In the genomic region with DNA sequence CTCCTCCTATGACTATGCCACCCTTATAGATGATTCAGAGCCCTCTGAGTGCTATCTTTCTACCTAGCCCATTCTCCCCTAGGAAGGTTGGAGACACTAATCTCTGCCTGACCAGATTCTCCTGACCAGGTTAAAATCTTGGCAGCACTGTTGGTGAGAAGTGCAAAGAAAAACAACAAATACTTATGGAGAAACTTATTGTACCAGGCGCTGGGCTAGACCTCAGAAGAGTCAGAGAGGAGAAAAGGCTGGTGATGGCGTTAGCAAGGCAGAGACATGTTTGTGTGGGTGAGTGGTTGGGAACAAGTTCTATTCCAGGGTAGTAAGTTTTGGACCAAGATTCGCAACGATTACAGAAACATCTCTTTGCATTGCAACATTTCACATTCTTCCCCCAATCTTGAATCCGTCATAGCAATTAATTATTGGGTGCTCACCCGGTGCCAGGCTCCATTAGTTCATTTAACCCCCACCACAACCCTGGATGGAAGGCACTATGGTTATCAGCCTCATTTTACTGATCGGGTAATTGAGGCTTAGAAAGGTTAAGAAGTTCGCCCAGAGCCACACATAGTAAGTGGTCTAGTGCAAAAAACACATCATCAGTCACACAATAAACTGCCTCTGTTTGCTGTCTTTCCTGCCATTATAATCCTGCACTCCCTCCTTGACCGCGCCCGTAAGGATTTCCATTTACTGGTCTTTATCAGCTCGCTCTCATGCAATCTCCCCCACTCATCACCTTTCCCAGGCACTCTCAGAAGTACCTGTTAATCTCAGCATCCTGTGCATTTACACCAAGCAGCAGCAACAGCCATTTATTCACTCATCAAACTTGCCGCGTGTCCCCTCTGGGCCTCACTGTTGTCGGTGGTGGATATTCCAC, we compare ENCODE assay signal across 8 cellular contexts. TPM values are rescaled to one million over a fixed set of nuclear protein-coding genes. Genes with fewer than 3 reads are reported as not detected.
DNase-seq lines count a peak whose midpoint lies in the region.

No MANE protein-coding gene starts in this region.

- H3K27me3 ChIP-seq in subcutaneous abdominal adipose tissue (ENCODE audit: control insufficient read depth in 5 of 5, insufficient read depth in 4 of 5, low read length in 5 of 5): no peaks in the 10 kb centered on the region

- no peaks in the 10 kb centered on the region for H3K9me3 Mint-ChIP-seq in activated CD4-positive, alpha-beta T cell treated with anti-CD3 and anti-CD28 coated beads, Interleukin-2, amount 10 ng/mL, durations not matched to agents 24 days and 14 days
- H3K9me3 Mint-ChIP-seq in activated CD4-positive, alpha-beta memory T cell treated with anti-CD3 and anti-CD28 coated beads for 36 hours: no peaks in the 10 kb centered on the region
- H3K9me3 Mint-ChIP-seq in immature natural killer cell: no peaks in the 10 kb centered on the region

- POLR2A ChIA-PET in activated CD4-positive, alpha-beta memory T cell treated with anti-CD3 and anti-CD28 coated beads for 36 hours (lab: Charles Lee): interaction anchor here (0.6 to 1.0 kb wide), 4 partner anchors 11 to 79 kb away, joined by 3 to 4 read pairs (median 3); no protein-coding TSS in a partner anchor

- H3K36me3 ChIP-seq in subcutaneous abdominal adipose tissue (ENCODE audit: control insufficient read depth in 5 of 5, insufficient read depth in 5 of 5, low read length in 5 of 5): no peaks in the 10 kb centered on the region

- H3K4me1 Mint-ChIP-seq in activated CD4-positive, alpha-beta T cell treated with anti-CD3 and anti-CD28 coated beads, Interleukin-2, amount 10 ng/mL, durations not matched to agents 24 days and 14 days: peaks cover 30% of the 10 kb centered on the region
- H3K4me1 Mint-ChIP-seq in activated CD4-positive, alpha-beta memory T cell treated with anti-CD3 and anti-CD28 coated beads for 36 hours (ENCODE audit: low read depth): peaks cover 31% of the 10 kb centered on the region
- H3K4me1 Mint-ChIP-seq in immature natural killer cell: peaks cover 28 to 45% of the 10 kb centered on the region in 2 donors

- peak overlapping the region; percentile 83 for H3K4me3 Mint-ChIP-seq in activated CD4-positive, alpha-beta T cell treated with anti-CD3 and anti-CD28 coated beads, Interleukin-2, amount 10 ng/mL, durations not matched to agents 24 days and 14 days
- peak overlapping the region; percentile 70 for H3K4me3 Mint-ChIP-seq in activated CD4-positive, alpha-beta memory T cell treated with anti-CD3 and anti-CD28 coated beads for 36 hours
- H3K4me3 Mint-ChIP-seq in immature natural killer cell: peak overlapping the region; percentile 79 to 85 (median 84)

- peaks cover 22% of the 10 kb centered on the region for H3K27me3 Mint-ChIP-seq in activated CD4-positive, alpha-beta T cell treated with anti-CD3 and anti-CD28 coated beads, Interleukin-2, amount 10 ng/mL, durations not matched to agents 24 days and 14 days
- no peaks in the 10 kb centered on the region for H3K27me3 Mint-ChIP-seq in activated CD4-positive, alpha-beta memory T cell treated with anti-CD3 and anti-CD28 coated beads for 36 hours
- peaks cover 0 to 12% (median 7%) of the 10 kb centered on the region in 3 donors for H3K27me3 Mint-ChIP-seq in immature natural killer cell (ENCODE audit: low read depth in 3 of 3)

- peak overlapping the region; percentile 99 for H3K27ac ChIP-seq in subcutaneous abdominal adipose tissue (ENCODE audit: low read depth, low read length)

- H3K4me3 ChIP-seq in subcutaneous abdominal adipose tissue (ENCODE audit: low read depth in 1 of 5, low read length in 5 of 5): peak overlapping the region in 3 of 5 donors; percentile 73 to 83 (median 82)

- peak overlapping the region; percentile 78 for H3K27ac Mint-ChIP-seq in activated CD4-positive, alpha-beta T cell treated with anti-CD3 and anti-CD28 coated beads, Interleukin-2, amount 10 ng/mL, durations not matched to agents 24 days and 14 days
- no peak overlapping the region for H3K27ac Mint-ChIP-seq in activated CD4-positive, alpha-beta memory T cell treated with anti-CD3 and anti-CD28 coated beads for 36 hours
- peak overlapping the region; percentile 54 to 86 (median 81) for H3K27ac Mint-ChIP-seq in immature natural killer cell

- H3K36me3 Mint-ChIP-seq in activated CD4-positive, alpha-beta T cell treated with anti-CD3 and anti-CD28 coated beads, Interleukin-2, amount 10 ng/mL, durations not matched to agents 24 days and 14 days (ENCODE audit: low read depth): peaks cover 8% of the 10 kb centered on the region
- no peaks in the 10 kb centered on the region for H3K36me3 Mint-ChIP-seq in activated CD4-positive, alpha-beta memory T cell treated with anti-CD3 and anti-CD28 coated beads for 36 hours
- no peaks in the 10 kb centered on the region for H3K36me3 Mint-ChIP-seq in immature natural killer cell

- no peaks in the 10 kb centered on the region for H3K9me3 ChIP-seq in subcutaneous abdominal adipose tissue (ENCODE audit: control insufficient read depth in 5 of 5, low read length in 5 of 5)

- intact Hi-C loops in activated CD4-positive, alpha-beta T cell treated with anti-CD3 and anti-CD28 coated beads, Interleukin-2, amount 10 ng/mL, durations not matched to agents 24 days and 14 days (cut with micrococcal nuclease): no loop called here
- intact Hi-C loops in activated CD4-positive, alpha-beta memory T cell treated with anti-CD3 and anti-CD28 coated beads for 36 hours (cut with micrococcal nuclease): loop anchor here (1.0 kb wide), 1 partner anchor 349 kb away; the partner anchor contains the start of genes HMG20A and PEAK1

- H3K9ac ChIP-seq in subcutaneous abdominal adipose tissue (ENCODE audit: low read length in 5 of 5): peak overlapping the region in 1 of 5 donors; percentile 92

- H3K4me1 ChIP-seq in subcutaneous abdominal adipose tissue (ENCODE audit: control insufficient read depth in 5 of 5, insufficient read depth in 5 of 5, low read length in 5 of 5): peaks cover 7 to 52% (median 48%) of the 10 kb centered on the region in 5 donors

- CTCF ChIA-PET in activated CD4-positive, alpha-beta memory T cell treated with anti-CD3 and anti-CD28 coated beads for 36 hours (lab: Charles Lee): interaction anchor here (1.0 kb wide), 1 partner anchor 98 kb away, joined by 3 read pairs; no protein-coding TSS in a partner anchor

- DNase-seq in activated CD4-positive, alpha-beta T cell treated with anti-CD3 and anti-CD28 coated beads, Interleukin-2, amount 10 ng/mL, durations not matched to agents 24 days and 14 days: no peak
- no peak for DNase-seq in activated CD4-positive, alpha-beta T cell treated with anti-CD3 and anti-CD28 coated beads for 1 hour
- no peak for DNase-seq in activated CD4-positive, alpha-beta memory T cell treated with anti-CD3 and anti-CD28 coated beads for 36 hours
- no peak for DNase-seq in immature natural killer cell
- DNase-seq in 8988T: no peak
- no peak for DNase-seq in cerebellar nuclear complex (lab: John Stamatoyannopoulos, UW)
- no peak for DNase-seq in NCI-H1436 (lab: John Stamatoyannopoulos, UW)

RNA-seq across cellular contexts. Expression of gene TSPAN3, which starts 0.7 kb away (rescaled TPM):
- 41.4 and 43.0 TPM in 2 replicates for total RNA-seq in activated CD4-positive, alpha-beta T cell treated with anti-CD3 and anti-CD28 coated beads, Interleukin-2, amount 10 ng/mL, durations not matched to agents 24 days and 14 days
- 10 to 100 TPM; 28.9 to 29.1 TPM for total RNA-seq in activated CD4-positive, alpha-beta memory T cell treated with anti-CD3 and anti-CD28 coated beads for 36 hours
- polyA plus RNA-seq in immature natural killer cell: 100 to 1,000 TPM in 2 of 3 donors, 10 to 100 TPM in 1; 96.3 to 145 (median 105) TPM
